In the genomic region with DNA sequence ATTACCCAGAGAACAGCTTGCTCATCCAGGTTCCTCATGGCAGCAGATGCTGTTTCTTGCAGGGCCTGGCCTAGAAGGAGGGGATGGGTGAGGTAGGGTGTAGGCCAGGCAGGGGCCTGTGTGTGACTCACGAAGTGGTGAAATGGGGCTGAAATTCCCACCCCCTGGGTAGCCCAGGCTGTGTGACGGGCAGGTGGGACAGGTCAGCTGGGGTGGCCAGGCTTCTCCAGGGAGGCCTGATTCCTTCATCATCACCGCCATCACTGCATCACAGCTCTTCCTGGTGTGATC, we compare ENCODE assay signal across 7 cellular contexts.
"Had no signal": no experiment of that assay in that cellular context is flagged by ENCODE, and none has a peak within 500 bp of the region (broad histone marks: within the 10 kb centered on the region; RNA-seq: fewer than 3 reads in every experiment).

No MANE protein-coding gene starts in this region.

- DNase-seq: GM23248, GOT3, H7 had no signal

- H3K27ac ChIP-seq: GM23248, HL-60 had no signal

- H3K4me3 ChIP-seq: GM23248, HAP-1 had no signal

- H3K36me3 ChIP-seq: HAP-1 had no signal

- ATAC-seq: HCT116, HepG2 had no signal

- H3K9me3 ChIP-seq: HAP-1 had no signal

- H3K9ac ChIP-seq: GM23248 had no signal

- H2AFZ ChIP-seq: GM23248 had no signal

- H3K4me1 ChIP-seq: HAP-1 had no signal
